28 cellular contexts compared by ENCODE assay signal in genomic region chr1:228359613-228360532, GRCh38. TPM values are rescaled to one million over a fixed set of nuclear protein-coding genes. Genes with fewer than 3 reads are reported as not detected.
"Had no signal": no experiment of that assay in that cellular context is flagged by ENCODE, and none has a peak within 500 bp of the region (broad histone marks: within the 10 kb centered on the region; RNA-seq: fewer than 3 reads in every experiment).

No MANE protein-coding gene starts in this region.

- H3K36me3 ChIP-seq: right lobe of liver, thyroid gland, upper lobe of left lung, vagina, WERI-Rb-1 had no signal

- H3K27ac ChIP-seq: parathyroid adenoma, right lobe of liver, thyroid gland, upper lobe of left lung, vagina, WERI-Rb-1 had no signal

- ATAC-seq: activated CD4-positive, CD25-positive, alpha-beta regulatory T cell treated with anti-CD3 and anti-CD28 coated beads, Interleukin-2, amount 50 U/mL, for 24 hours; effector memory CD8-positive, alpha-beta T cell; stimulated activated memory B cell treated with anti-CD40 and anti-IgM and Interleukin-4, amounts not matched to agents 10 μg/mL and 1 μg/mL and 100 μg/mL, for 72 hours; T-helper 17 cell had no signal

- H3K4me3 Mint-ChIP-seq: activated naive CD4-positive, alpha-beta T cell treated with anti-CD3 and anti-CD28 coated beads, Interleukin-2, amount 50 U/mL, for 24 hours; activated naive CD8-positive, alpha-beta T cell treated with anti-CD3 and anti-CD28 coated beads, Interleukin-2, amount 50 U/mL, for 24 hours; effector memory CD8-positive, alpha-beta T cell; mesothelial cell of epicardium; naive B cell; stimulated activated memory B cell treated with anti-CD40 and anti-IgM and Interleukin-4, amounts not matched to agents 10 μg/mL and 1 μg/mL and 100 μg/mL, for 72 hours; stimulated activated naive CD8-positive, alpha-beta T cell treated with anti-CD3 and anti-CD28 coated beads, Interleukin-15, amount 100 ng/mL, for 72 hours; T-helper 17 cell had no signal

- H3K4me3 ChIP-seq: right lobe of liver, thyroid gland, upper lobe of left lung, vagina had no signal

- H3K9ac ChIP-seq: parathyroid adenoma had no signal

- H3K79me2 ChIP-seq: parathyroid adenoma had no signal

- H2AFZ ChIP-seq: parathyroid adenoma had no signal

- H3K27me3 ChIP-seq: right lobe of liver, thyroid gland, upper lobe of left lung, vagina had no signal

- H3K4me1 Mint-ChIP-seq: activated naive CD4-positive, alpha-beta T cell treated with anti-CD3 and anti-CD28 coated beads, Interleukin-2, amount 50 U/mL, for 24 hours; activated naive CD8-positive, alpha-beta T cell treated with anti-CD3 and anti-CD28 coated beads, Interleukin-2, amount 50 U/mL, for 24 hours; mesothelial cell of epicardium; stimulated activated memory B cell treated with anti-CD40 and anti-IgM and Interleukin-4, amounts not matched to agents 10 μg/mL and 1 μg/mL and 100 μg/mL, for 72 hours; T-helper 17 cell had no signal

- H3K9me3 Mint-ChIP-seq: activated naive CD4-positive, alpha-beta T cell treated with anti-CD3 and anti-CD28 coated beads, Interleukin-2, amount 50 U/mL, for 24 hours; activated naive CD8-positive, alpha-beta T cell treated with anti-CD3 and anti-CD28 coated beads, Interleukin-2, amount 50 U/mL, for 24 hours; activated T-helper 2 cell treated with anti-CD3 and anti-CD28 coated beads, Interferon-gamma antibody, Interleukin-2, Interleukin-4, amounts not matched to agents 10 μg/mL and 5 μg/mL and 100 μg/mL, durations not matched to agents 14 hours and 24 hours and 36 hours; effector memory CD8-positive, alpha-beta T cell; mesothelial cell of epicardium; naive B cell; stimulated activated memory B cell treated with anti-CD40 and anti-IgM and Interleukin-4, amounts not matched to agents 10 μg/mL and 1 μg/mL and 100 μg/mL, for 72 hours; stimulated activated naive CD8-positive, alpha-beta T cell treated with anti-CD3 and anti-CD28 coated beads, Interleukin-15, amount 100 ng/mL, for 72 hours had no signal

- H3K36me3 Mint-ChIP-seq: naive B cell; stimulated activated memory B cell treated with anti-CD40 and anti-IgM and Interleukin-4, amounts not matched to agents 10 μg/mL and 1 μg/mL and 100 μg/mL, for 72 hours had no signal

- DNase-seq: activated CD4-positive, alpha-beta T cell treated with anti-CD3 and anti-CD28 coated beads for 48 hours; activated CD4-positive, alpha-beta T cell treated with anti-CD3 and anti-CD28 coated beads, Interleukin-2, amount 50 U/mL, for 48 hours; activated CD8-positive, alpha-beta memory T cell treated with anti-CD3 and anti-CD28 coated beads, Interleukin-2, amount 50 U/mL, for 4 hours; activated naive CD8-positive, alpha-beta T cell treated with anti-CD3 and anti-CD28 coated beads, Interleukin-2, amount 50 U/mL, for 24 hours; activated T-cell treated with anti-CD3 and anti-CD28 coated beads, Interleukin-2, amount 50 U/mL, for 1 hour; caudate nucleus; cortex of kidney; effector memory CD8-positive, alpha-beta T cell; erythroblast; head of caudate nucleus; naive B cell; nucleus accumbens; stimulated activated CD4-positive, alpha-beta T cell treated with anti-CD3 and anti-CD28 coated beads, Interleukin-12 subunit alpha, Interleukin-12 subunit beta, amount 100 ng/mL, for 4 hours; stimulated activated CD4-positive, alpha-beta T cell treated with anti-CD3 and anti-CD28 coated beads, Interleukin-4, amount 100 ng/mL, for 1 hour; stimulated activated naive CD8-positive, alpha-beta T cell treated with anti-CD3 and anti-CD28 coated beads, Interleukin-15, amount 100 ng/mL, for 72 hours; T-helper 17 cell; T1000; thyroid gland; WERI-Rb-1 had no signal

- H3K4me1 ChIP-seq: parathyroid adenoma, right lobe of liver, thyroid gland, upper lobe of left lung, vagina had no signal

- H3K9me3 ChIP-seq: right lobe of liver, thyroid gland, upper lobe of left lung, vagina had no signal

- H3K27me3 Mint-ChIP-seq: activated naive CD4-positive, alpha-beta T cell treated with anti-CD3 and anti-CD28 coated beads, Interleukin-2, amount 50 U/mL, for 24 hours; activated naive CD8-positive, alpha-beta T cell treated with anti-CD3 and anti-CD28 coated beads, Interleukin-2, amount 50 U/mL, for 24 hours; effector memory CD8-positive, alpha-beta T cell; naive B cell; stimulated activated memory B cell treated with anti-CD40 and anti-IgM and Interleukin-4, amounts not matched to agents 10 μg/mL and 1 μg/mL and 100 μg/mL, for 72 hours; stimulated activated naive CD8-positive, alpha-beta T cell treated with anti-CD3 and anti-CD28 coated beads, Interleukin-15, amount 100 ng/mL, for 72 hours; T-helper 17 cell had no signal

RNA-seq across cellular contexts. Expression of gene TRIM17, which starts 56.8 kb away (rescaled TPM):
- total RNA-seq: right lobe of liver had no signal
